Comparison of ENCODE assay signal across 8 cellular contexts in genomic region chr2:24382363-24383021, GRCh38. TPM values are rescaled to one million over a fixed set of nuclear protein-coding genes. Genes with fewer than 3 reads are reported as not detected.
A peak's percentile ranks its signal among the peaks of the same experiment; 100 is the strongest.
DNase-seq lines count a peak whose midpoint lies in the region; ATAC-seq and TF ChIP-seq lines count a peak whose summit lies in the region.

No MANE protein-coding gene starts in this region.

- CTCF ChIA-PET in GM10248 (lab: Yijun Ruan, JAX), result interaction anchor here (1.1 to 2.3 kb wide), 2 partner anchors 12 to 53 kb away, joined by 3 to 7 read pairs; no protein-coding TSS in a partner anchor

- H3K4me2 ChIP-seq in OCI-LY1 (ENCODE audit: low read length) (peak overlapping the region; percentile 8; the same call in 1 of the 2 replicates), neural cell (ENCODE audit: low read length) (no peak overlapping the region)

- no peak overlapping the region for H2AFZ ChIP-seq in OCI-LY1 (ENCODE audit: low read length)
- H2AFZ ChIP-seq in neural cell (ENCODE audit: low read depth, low read length), result no peak overlapping the region

- WGBS in thyroid gland, 2 donors, result 28 to 30% methylated on average over 10 of the region's 10 CpGs

- no peak for TF ChIP-seq POLR2A in thyroid gland (IDR thresholded peaks at IDR 0.05)

- no peak for TF ChIP-seq EP300 in neural cell (conservative IDR thresholded peaks at IDR 0.05; ENCODE audit: poor library complexity, severe bottlenecking)

- intact Hi-C loops in thyroid gland (cut with DNase I), result loop anchor here (5.0 kb wide), 1 partner anchor 155 kb away; no protein-coding TSS in a partner anchor

- no peaks in the 10 kb centered on the region; the same call in 1 of the 2 replicates for H3F3A ChIP-seq in OCI-LY1 (ENCODE audit: insufficient read depth, low read length)
- no peaks in the 10 kb centered on the region for H3F3A ChIP-seq in neural cell (ENCODE audit: insufficient read depth, low read length, poor library complexity, severe bottlenecking)

- POLR2A ChIA-PET in GM10248 (lab: Yijun Ruan, JAX), result no interaction called here

- no peak overlapping the region for H3K4me3 ChIP-seq in OCI-LY1 (ENCODE audit: low read depth, low read length, poor library complexity, severe bottlenecking)
- H3K4me3 ChIP-seq in neural cell (ENCODE audit: low read length), result no peak overlapping the region
- no peak overlapping the region for H3K4me3 ChIP-seq in thyroid gland (replicated peaks in 1 of 3)

- TF ChIP-seq RAD21 in neural cell (conservative IDR thresholded peaks at IDR 0.05), result peak; percentile 70

- ATAC-seq in HG02571 (IDR thresholded peaks at IDR 0.05; ENCODE audit: unreplicated experiment), result no peak

- no peaks in the 10 kb centered on the region for H3K9me2 ChIP-seq in OCI-LY1 (ENCODE audit: low read depth, low read length)
- no peaks in the 10 kb centered on the region for H3K9me2 ChIP-seq in neural cell (ENCODE audit: insufficient read depth, low read length)

- DNase-seq in GM10248 (ENCODE audit: extremely low spot score), result peak; percentile 78
- peak; percentile 60 for DNase-seq in HuH-7 (ENCODE audit: low spot score)
- DNase-seq in activated T-cell treated with anti-CD3 and anti-CD28 coated beads, Interleukin-2, amount 50 U/mL, for 1 hour, result peak; percentile 58
- DNase-seq in fibroblast of gingiva (ENCODE audit: low read depth), result peak; percentile 64
- peak; percentile 62 to 64 for DNase-seq in thyroid gland

- H3K9ac ChIP-seq in OCI-LY1 (ENCODE audit: low read length) (no peak overlapping the region), neural cell (ENCODE audit: low read length) (no peak overlapping the region)

- H3K4me1 ChIP-seq in OCI-LY1 (ENCODE audit: insufficient read depth, low read length, severe bottlenecking) (no peaks in the 10 kb centered on the region), thyroid gland (peaks cover 8 to 18% of the 10 kb centered on the region in 2 donors)

- H3K27me3 ChIP-seq in OCI-LY1 (ENCODE audit: insufficient read depth, low read length), result no peaks in the 10 kb centered on the region
- H3K27me3 ChIP-seq in neural cell (ENCODE audit: insufficient read depth, low read depth, low read length), result no peaks in the 10 kb centered on the region
- H3K27me3 ChIP-seq in thyroid gland, result no peaks in the 10 kb centered on the region

- no peaks in the 10 kb centered on the region for H3K36me3 ChIP-seq in OCI-LY1 (ENCODE audit: insufficient read depth, low read length)
- no peaks in the 10 kb centered on the region for H3K36me3 ChIP-seq in neural cell (ENCODE audit: insufficient read depth, low read length)
- no peaks in the 10 kb centered on the region for H3K36me3 ChIP-seq in thyroid gland

- no peaks in the 10 kb centered on the region for H3K9me3 ChIP-seq in OCI-LY1 (ENCODE audit: low read length)
- no peaks in the 10 kb centered on the region for H3K9me3 ChIP-seq in neural cell (ENCODE audit: low read length)
- H3K9me3 ChIP-seq in thyroid gland, result no peaks in the 10 kb centered on the region

- H3K27ac ChIP-seq in OCI-LY1 (ENCODE audit: low read depth, low read length, poor library complexity, severe bottlenecking), result no peak overlapping the region
- H3K27ac ChIP-seq in neural cell (ENCODE audit: low read length), result no peak overlapping the region
- no peak overlapping the region for H3K27ac ChIP-seq in thyroid gland

- H4K20me1 ChIP-seq in OCI-LY1 (ENCODE audit: insufficient read depth, low read length) (no peaks in the 10 kb centered on the region), neural cell (ENCODE audit: insufficient read depth) (no peaks in the 10 kb centered on the region)

- TF ChIP-seq CTCF in GM10248 (IDR thresholded peaks at IDR 0.05; ENCODE audit: control extremely low read depth, extremely low read depth, low read depth, missing control alignments) (peak; percentile 92), OCI-LY1 (IDR thresholded peaks at IDR 0.05; ENCODE audit: low read length) (peak; percentile 70), neural cell (IDR thresholded peaks at IDR 0.05; ENCODE audit: poor library complexity, severe bottlenecking) (peak; percentile 60), thyroid gland (IDR thresholded peaks at IDR 0.05) (peak; percentile 46 to 89 (median 55))

- no peaks in the 10 kb centered on the region for H3K79me2 ChIP-seq in OCI-LY1 (ENCODE audit: insufficient read depth, low read length)
- no peaks in the 10 kb centered on the region for H3K79me2 ChIP-seq in neural cell (replicated peaks; ENCODE audit: insufficient read depth, low read length)

TF ChIP-seq in neural cell, 6 proteins besides CTCF, POLR2A, EP300 and RAD21:
- TF ChIP-seq SMC3 (conservative IDR thresholded peaks at IDR 0.05; ENCODE audit: poor library complexity) (peak; percentile 64), REST (IDR thresholded peaks at IDR 0.05; ENCODE audit: borderline replicate concordance) (no peak)

RNA-seq across cellular contexts. Expression of gene ITSN2, which starts 22.2 kb away (rescaled TPM):
- 8.9 and 10.6 TPM in 2 replicates for polyA plus RNA-seq in neural cell
- polyA minus RNA-seq in neural cell, result 20.9 and 27.6 TPM in 2 replicates
- 100 to 1,000 TPM; 107 to 198 (median 116) TPM for total RNA-seq in thyroid gland
